Comparison of ENCODE assay signal across 16 cellular contexts in the genomic region with DNA sequence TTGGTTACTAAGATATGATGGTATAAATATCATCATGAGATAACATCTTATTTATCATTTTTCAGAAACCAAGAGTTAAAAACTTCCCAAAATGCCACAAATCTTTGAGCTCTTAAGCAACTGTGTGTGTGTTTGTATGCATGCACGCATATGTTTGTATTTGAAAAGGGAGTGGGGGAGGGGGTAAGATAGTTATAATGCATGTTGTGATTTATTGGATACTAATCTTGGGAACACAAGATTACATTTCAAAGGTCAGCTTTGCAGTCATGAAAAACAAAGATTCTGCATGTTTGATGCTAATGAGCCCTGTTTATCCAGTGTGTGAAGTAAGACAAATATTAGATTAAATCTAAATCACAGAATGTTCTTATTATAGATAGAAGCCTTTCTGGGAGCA.
DNase-seq lines count a peak whose midpoint lies in the region; ATAC-seq, FAIRE-seq and TF ChIP-seq lines count a peak whose summit lies in the region.
"Had no signal": no experiment of that assay in that cellular context is flagged by ENCODE, and none has a peak within 500 bp of the region (broad histone marks: within the 10 kb centered on the region; RNA-seq: fewer than 3 reads in every experiment).

No MANE protein-coding gene starts in this region.

- H3K27ac ChIP-seq in 22Rv1 (peak overlapping the region; percentile 96), parathyroid adenoma (peak overlapping the region; percentile 19), PC-9 (no peak overlapping the region), right cardiac atrium (ENCODE audit: low read length) (no peak overlapping the region), esophagus squamous epithelium (no peak overlapping the region)
- H3K27ac ChIP-seq: BLaER1 treated with 17β-estradiol and CSF1 and Interleukin-3, amounts not matched to agents 10 nM and 100 nM had no signal

- intact Hi-C loops in PC-9 (cut with micrococcal nuclease; ENCODE audit: unreplicated experiment), result no loop called here
- intact Hi-C loops in right cardiac atrium (cut with DNase I), result no loop called here
- intact Hi-C loops in esophagus squamous epithelium (cut with DNase I), result no loop called here

- TF ChIP-seq CTCF in 22Rv1 (IDR thresholded peaks at IDR 0.05), result no peak
- TF ChIP-seq CTCF in parathyroid adenoma (IDR thresholded peaks at IDR 0.05), result no peak
- TF ChIP-seq CTCF in PC-9 (conservative IDR thresholded peaks at IDR 0.05), result no peak
- no peak for TF ChIP-seq CTCF in esophagus squamous epithelium (IDR thresholded peaks at IDR 0.05)

- H3K79me2 ChIP-seq in parathyroid adenoma (no peaks in the 10 kb centered on the region), PC-9 (ENCODE audit: low read depth) (no peaks in the 10 kb centered on the region)

- FAIRE-seq in islet of Langerhans (lab: Jason Lieb, UNC) (peak; percentile 68), RCC 7860 (lab: Jason Lieb, UNC) (no peak)
- FAIRE-seq: H1, HTR-8/SVneo had no signal

- H3K4me2 ChIP-seq in parathyroid adenoma (ENCODE audit: low read length) (no peak overlapping the region), PC-9 (no peak overlapping the region)

- H2AFZ ChIP-seq in parathyroid adenoma (no peak overlapping the region), PC-9 (no peak overlapping the region)

- H3F3A ChIP-seq in PC-9 (ENCODE audit: insufficient read depth, low read depth), result no peaks in the 10 kb centered on the region

- H3K9me2 ChIP-seq in PC-9 (ENCODE audit: insufficient read depth), result no peaks in the 10 kb centered on the region

- H3K36me3 ChIP-seq in parathyroid adenoma (ENCODE audit: control insufficient read depth, insufficient read depth, low read length) (no peaks in the 10 kb centered on the region), PC-9 (ENCODE audit: low read depth) (no peaks in the 10 kb centered on the region), esophagus squamous epithelium (no peaks in the 10 kb centered on the region)
- H3K36me3 ChIP-seq: BLaER1 treated with 17β-estradiol and CSF1 and Interleukin-3, amounts not matched to agents 10 nM and 100 nM had no signal

- H3K4me1 ChIP-seq in parathyroid adenoma, result peaks cover 14% of the 10 kb centered on the region
- H3K4me1 ChIP-seq in PC-9 (replicated peaks; ENCODE audit: insufficient read depth), result no peaks in the 10 kb centered on the region
- H3K4me1 ChIP-seq in right cardiac atrium (ENCODE audit: control insufficient read depth, insufficient read depth, low read length), result no peaks in the 10 kb centered on the region
- H3K4me1 ChIP-seq in esophagus squamous epithelium, result no peaks in the 10 kb centered on the region

- H3K27me3 ChIP-seq in parathyroid adenoma (ENCODE audit: control insufficient read depth, insufficient read depth, low read length) (no peaks in the 10 kb centered on the region), PC-9 (ENCODE audit: insufficient read depth, low read depth) (no peaks in the 10 kb centered on the region), right cardiac atrium (ENCODE audit: control insufficient read depth, insufficient read depth) (no peaks in the 10 kb centered on the region), esophagus squamous epithelium (no peaks in the 10 kb centered on the region)
- H3K27me3 ChIP-seq: BLaER1 treated with 17β-estradiol and CSF1 and Interleukin-3, amounts not matched to agents 10 nM and 100 nM had no signal

- H3K4me3 ChIP-seq in parathyroid adenoma (ENCODE audit: low read depth, low read length) (no peak overlapping the region), PC-9 (no peak overlapping the region), right cardiac atrium (ENCODE audit: low read length) (no peak overlapping the region), esophagus squamous epithelium (no peak overlapping the region)
- H3K4me3 ChIP-seq: BLaER1 treated with 17β-estradiol and CSF1 and Interleukin-3, amounts not matched to agents 10 nM and 100 nM had no signal

- no TSS peak for BruUV-seq in PC-9 (replicated peaks; lab: Mats Ljungman, UMichigan)

- POLR2A ChIA-PET in PC-9 (lab: Charles Lee; ENCODE audit: unreplicated experiment), result no interaction called here

- CTCF ChIA-PET in PC-9 (lab: Charles Lee), result no interaction called here

- no peaks in the 10 kb centered on the region for H4K20me1 ChIP-seq in PC-9 (ENCODE audit: insufficient read depth)
- H4K20me1 ChIP-seq: BLaER1 treated with 17β-estradiol and CSF1 and Interleukin-3, amounts not matched to agents 10 nM and 100 nM had no signal

- 85% methylated on average over 1 of the region's 1 CpG for WGBS in right cardiac atrium
- WGBS in esophagus squamous epithelium, 2 donors, result 68 to 100% methylated on average over 1 of the region's 1 CpG

- ATAC-seq in right cardiac atrium, result no peak

- no peak overlapping the region for H3K9ac ChIP-seq in parathyroid adenoma
- H3K9ac ChIP-seq: BLaER1 treated with 17β-estradiol and CSF1 and Interleukin-3, amounts not matched to agents 10 nM and 100 nM had no signal

- no peak for TF ChIP-seq POLR2A in esophagus squamous epithelium (IDR thresholded peaks at IDR 0.05)

- H3K9me3 ChIP-seq in parathyroid adenoma (ENCODE audit: control insufficient read depth, low read length) (no peaks in the 10 kb centered on the region), PC-9 (ENCODE audit: insufficient read depth, low read depth) (no peaks in the 10 kb centered on the region; the same call in 1 of the 2 replicates), right cardiac atrium (ENCODE audit: control insufficient read depth, low read length) (no peaks in the 10 kb centered on the region), esophagus squamous epithelium (no peaks in the 10 kb centered on the region)

- DNase-seq in NCI-H69 (lab: John Stamatoyannopoulos, UW) (peak; percentile 83), PC-9 (no peak), right cardiac atrium (no peak), RCC 7860 (ENCODE audit: low spot score) (no peak), esophagus squamous epithelium (lab: John Stamatoyannopoulos, UW) (no peak)
- DNase-seq: ACHN; CD4-positive, CD25-positive, alpha-beta regulatory T cell; DMS53; GF-D8; HCEC 1CT had no signal

Comparison
In these comparisons a context has a peak if more than half of its experiments do, and no peak if none do; other contexts are left out.
1. H3K27ac ChIP-seq: peak in 22Rv1 (single experiment) and parathyroid adenoma (single experiment); none in PC-9 (single experiment), right cardiac atrium (single experiment) and esophagus squamous epithelium (0 of 4).